Comparison of ENCODE assay signal across 16 cellular contexts in genomic region chr4:67465032-67465762, GRCh38.
DNase-seq lines count a peak whose midpoint lies in the region; ATAC-seq, FAIRE-seq and TF ChIP-seq lines count a peak whose summit lies in the region.
"Had no signal": no experiment of that assay in that cellular context is flagged by ENCODE, and none has a peak within 500 bp of the region (broad histone marks: within the 10 kb centered on the region; RNA-seq: fewer than 3 reads in every experiment).

No MANE protein-coding gene starts in this region.

- BruUV-seq in GM12878 (replicated peaks; lab: Mats Ljungman, UMichigan): no TSS peak

- WGBS in GM12878 (ENCODE audit: insufficient coverage, insufficient replicate concordance, low lambda C conversion rate, missing lambda C conversion rate): 92% methylated on average over 7 of the region's 7 CpGs
- 97% methylated on average over 7 of the region's 7 CpGs for WGBS in hepatocyte (ENCODE audit: low lambda C conversion rate, missing lambda C conversion rate)

- RAD21 ChIA-PET in GM12878 (lab: Charles Lee; ENCODE audit: unreplicated experiment): no interaction called here

- no peak for TF ChIP-seq RAD21 in GM12878 (IDR thresholded peaks at IDR 0.05; ENCODE audit: insufficient read depth, low read depth, low read length)

- H4K20me1 ChIP-seq in GM12878 (ENCODE audit: control insufficient read depth, insufficient read depth): no peaks in the 10 kb centered on the region
- no peaks in the 10 kb centered on the region for H4K20me1 ChIP-seq in hepatocyte (ENCODE audit: insufficient read depth, poor library complexity, severe bottlenecking)

- H3K9me3 ChIP-seq in left ventricle myocardium inferior (replicated peaks) (no peaks in the 10 kb centered on the region), GM12878 (replicated peaks; ENCODE audit: control insufficient read depth, insufficient read depth, low read length) (no peaks in the 10 kb centered on the region), hepatocyte (ENCODE audit: low read depth) (no peaks in the 10 kb centered on the region), tibial artery (no peaks in the 10 kb centered on the region)
- H3K9me3 ChIP-seq in CD8-positive, alpha-beta T cell (ENCODE audit: low read length): no peaks in the 10 kb centered on the region
- H3K9me3 ChIP-seq: A549, ascending aorta had no signal

- H3K36me3 ChIP-seq in left ventricle myocardium inferior (peaks cover 28% of the 10 kb centered on the region), GM12878 (ENCODE audit: control insufficient read depth in 2 of 2, insufficient read depth in 2 of 2, low read length in 1 of 2) (no peaks in the 10 kb centered on the region; a peak in 2 of 4 replicates), hepatocyte (replicated peaks; ENCODE audit: insufficient read depth, low read depth) (no peaks in the 10 kb centered on the region), tibial artery (peaks cover 6 to 31% (median 8%) of the 10 kb centered on the region in 3 donors)
- no peaks in the 10 kb centered on the region for H3K36me3 ChIP-seq in CD8-positive, alpha-beta T cell (ENCODE audit: insufficient read depth, low read length)

- DNase-seq in Right ventricle myocardium inferior (ENCODE audit: missing footprints) (peak; percentile 56), left ventricle myocardium inferior (no peak), GM12878 (ENCODE audit: low read depth, low spot score) (no peak), hepatocyte (ENCODE audit: low spot score) (peak; percentile 14), tibial artery (no peak), NCI-H2171 treated with DMSO at 0.1 percent for 48 hours (lab: John Stamatoyannopoulos, UW) (no peak), ureter (ENCODE audit: low spot score) (no peak)
- no peak for DNase-seq in CD8-positive, alpha-beta T cell
- DNase-seq: activated CD8-positive, alpha-beta memory T cell treated with anti-CD3 and anti-CD28 coated beads, Interleukin-2, amount 50 U/mL, for 4 hours; CD4-positive, alpha-beta T cell; NCI-H146; stimulated activated naive B cell treated with anti-CD40 and anti-IgM and Interleukin-4, amounts not matched to agents 10 μg/mL and 1 μg/mL and 100 μg/mL, for 72 hours had no signal

- peaks cover 56% of the 10 kb centered on the region for H3K36me3 Mint-ChIP-seq in CD8-positive, alpha-beta T cell

- H3K9me2 ChIP-seq in hepatocyte (replicated peaks; ENCODE audit: insufficient read depth): no peaks in the 10 kb centered on the region

- SMC1A ChIA-PET in GM12878 (lab: Charles Lee; ENCODE audit: uncharacterized antibody, unreplicated experiment): interaction anchor here (0.5 kb wide), 1 partner anchor 72 kb away, joined by 3 read pairs; no protein-coding TSS in a partner anchor

- H2AFZ ChIP-seq in GM12878 (ENCODE audit: control insufficient read depth, low read depth, low read length) (no peak overlapping the region), hepatocyte (no peak overlapping the region)
- H2AFZ ChIP-seq: parathyroid adenoma had no signal

- H3K27ac ChIP-seq in left ventricle myocardium inferior (replicated peaks) (no peak overlapping the region), GM12878 (ENCODE audit: control insufficient read depth, insufficient read depth) (no peak overlapping the region), hepatocyte (no peak overlapping the region), tibial artery (peak overlapping the region; percentile 15 to 27)
- H3K27ac ChIP-seq in CD8-positive, alpha-beta T cell (ENCODE audit: low read depth, low read length): no peak overlapping the region
- H3K27ac ChIP-seq: A549, ascending aorta, parathyroid adenoma had no signal

- no peak overlapping the region for H3K27ac Mint-ChIP-seq in CD8-positive, alpha-beta T cell
- H3K27ac Mint-ChIP-seq: CD4-positive, alpha-beta T cell; stimulated activated naive B cell treated with anti-CD40 and anti-IgM and Interleukin-4, amounts not matched to agents 10 μg/mL and 1 μg/mL and 100 μg/mL, for 72 hours had no signal

- TF ChIP-seq EP300 in GM12878 (IDR thresholded peaks at IDR 0.05; ENCODE audit: borderline replicate concordance in 1 of 2, control insufficient read depth in 1 of 2, low read depth in 2 of 2, low read length in 2 of 2): no peak

- H3K4me3 ChIP-seq in left ventricle myocardium inferior (no peak overlapping the region), GM12878 (no peak overlapping the region), hepatocyte (no peak overlapping the region), tibial artery (no peak overlapping the region)
- no peak overlapping the region for H3K4me3 ChIP-seq in CD8-positive, alpha-beta T cell (ENCODE audit: low read depth, low read length)
- H3K4me3 ChIP-seq: A549, ascending aorta had no signal

- H3K9me3 Mint-ChIP-seq in CD8-positive, alpha-beta T cell: no peaks in the 10 kb centered on the region
- H3K9me3 Mint-ChIP-seq: CD4-positive, alpha-beta T cell; stimulated activated naive B cell treated with anti-CD40 and anti-IgM and Interleukin-4, amounts not matched to agents 10 μg/mL and 1 μg/mL and 100 μg/mL, for 72 hours had no signal

- no peak overlapping the region for H3K4me2 ChIP-seq in GM12878 (ENCODE audit: control insufficient read depth, insufficient read depth)
- no peak overlapping the region for H3K4me2 ChIP-seq in hepatocyte
- H3K4me2 ChIP-seq: A549 had no signal

- no peak; the same call in 1 of the 2 replicates for TF ChIP-seq POLR2A in GM12878 (IDR thresholded peaks at IDR 0.05; ENCODE audit: low read depth, low read length)

- FAIRE-seq in GM12878 (lab: Jason Lieb, UNC): no peak
- FAIRE-seq: A549 had no signal

- intact Hi-C loops in Right ventricle myocardium inferior (cut with DNase I) (no loop called here), left ventricle myocardium inferior (cut with micrococcal nuclease) (no loop called here), GM12878 (cut with micrococcal nuclease; ENCODE audit: unreplicated experiment) (no loop called here), tibial artery (cut with DNase I; ENCODE audit: low total_unique reads) (no loop called here)
- intact Hi-C loops in CD8-positive, alpha-beta T cell (cut with DNase I, micrococcal nuclease): no loop called here

- CTCF ChIA-PET in GM12878 (lab: Yijun Ruan, JAX): interaction anchor here (1.2 kb wide), 1 partner anchor 11 kb away, joined by 3 read pairs; no protein-coding TSS in a partner anchor
- CTCF ChIA-PET in CD8-positive, alpha-beta T cell (lab: Charles Lee): interaction anchor here (1.0 kb wide), 1 partner anchor 14 kb away, joined by 3 read pairs; no protein-coding TSS in a partner anchor

- no peaks in the 10 kb centered on the region for H3K4me1 Mint-ChIP-seq in CD8-positive, alpha-beta T cell (ENCODE audit: low read depth)

- in situ Hi-C loops in GM12878 (cut with MboI): no loop called here

- no peak overlapping the region for H3K9ac ChIP-seq in GM12878 (ENCODE audit: control insufficient read depth, insufficient read depth, low read length)
- H3K9ac ChIP-seq: parathyroid adenoma had no signal

- no peak overlapping the region for H3K4me3 Mint-ChIP-seq in CD8-positive, alpha-beta T cell
- H3K4me3 Mint-ChIP-seq: CD4-positive, alpha-beta T cell; stimulated activated naive B cell treated with anti-CD40 and anti-IgM and Interleukin-4, amounts not matched to agents 10 μg/mL and 1 μg/mL and 100 μg/mL, for 72 hours had no signal

- POLR2A ChIA-PET in GM12878 (lab: Charles Lee): no interaction called here
- POLR2A ChIA-PET in CD8-positive, alpha-beta T cell (lab: Charles Lee): no interaction called here

- H3K27me3 Mint-ChIP-seq in CD8-positive, alpha-beta T cell (ENCODE audit: low read depth): no peaks in the 10 kb centered on the region
- H3K27me3 Mint-ChIP-seq: CD4-positive, alpha-beta T cell; stimulated activated naive B cell treated with anti-CD40 and anti-IgM and Interleukin-4, amounts not matched to agents 10 μg/mL and 1 μg/mL and 100 μg/mL, for 72 hours had no signal

- H3K79me2 ChIP-seq in GM12878 (ENCODE audit: control insufficient read depth, insufficient read depth, low read length): no peaks in the 10 kb centered on the region
- no peaks in the 10 kb centered on the region for H3K79me2 ChIP-seq in hepatocyte
- H3K79me2 ChIP-seq: parathyroid adenoma had no signal

- H3K4me1 ChIP-seq in left ventricle myocardium inferior (peaks cover 8% of the 10 kb centered on the region), GM12878 (ENCODE audit: control insufficient read depth, insufficient read depth, low read length) (no peaks in the 10 kb centered on the region), hepatocyte (ENCODE audit: insufficient read depth) (no peaks in the 10 kb centered on the region), tibial artery (peaks cover 0 to 11% (median 3%) of the 10 kb centered on the region in 4 donors)
- H3K4me1 ChIP-seq in CD8-positive, alpha-beta T cell (ENCODE audit: insufficient read depth, low read length): no peaks in the 10 kb centered on the region
- H3K4me1 ChIP-seq: A549, ascending aorta, parathyroid adenoma had no signal

- no peak for TF ChIP-seq CTCF in left ventricle myocardium inferior (IDR thresholded peaks at IDR 0.05; ENCODE audit: borderline replicate concordance)
- no peak for TF ChIP-seq CTCF in GM12878 (IDR thresholded peaks at IDR 0.05 in 2 of 3, conservative IDR thresholded peaks at IDR 0.05 in 1 of 3; ENCODE audit: control insufficient read depth in 2 of 3, extremely low read depth in 1 of 3, insufficient read depth in 1 of 3, low read depth in 3 of 3, low read length in 3 of 3)
- no peak for TF ChIP-seq CTCF in hepatocyte (IDR thresholded peaks at IDR 0.05; ENCODE audit: poor library complexity)
- TF ChIP-seq CTCF in tibial artery (IDR thresholded peaks at IDR 0.05): no peak
- TF ChIP-seq CTCF in CD8-positive, alpha-beta T cell (IDR thresholded peaks at IDR 0.05): no peak

- ATAC-seq in Right ventricle myocardium inferior (peak; percentile 71), GM12878 (peak; percentile 19; the same call in 2 of the 3 replicates)
- no peak for ATAC-seq in CD8-positive, alpha-beta T cell
- ATAC-seq: activated CD4-positive, CD25-positive, alpha-beta regulatory T cell treated with anti-CD3 and anti-CD28 coated beads, Interleukin-2, amount 50 U/mL, for 24 hours; stimulated activated naive B cell treated with anti-CD40 and anti-IgM and Interleukin-4, amounts not matched to agents 10 μg/mL and 1 μg/mL and 100 μg/mL, for 72 hours had no signal

- H3K27me3 ChIP-seq in left ventricle myocardium inferior (ENCODE audit: low read depth): no peaks in the 10 kb centered on the region
- H3K27me3 ChIP-seq in GM12878 (replicated peaks in 1 of 2; ENCODE audit: control insufficient read depth in 2 of 2, insufficient read depth in 2 of 2, low read length in 1 of 2): no peaks in the 10 kb centered on the region
- H3K27me3 ChIP-seq in hepatocyte: no peaks in the 10 kb centered on the region
- no peaks in the 10 kb centered on the region for H3K27me3 ChIP-seq in tibial artery
- no peaks in the 10 kb centered on the region for H3K27me3 ChIP-seq in CD8-positive, alpha-beta T cell (ENCODE audit: insufficient read depth, low read length)
- H3K27me3 ChIP-seq: ascending aorta had no signal

TF ChIP-seq in GM12878, 131 proteins besides CTCF, POLR2A, EP300 and RAD21 (continues in another document):
- TF ChIP-seq RELA (IDR thresholded peaks at IDR 0.05; ENCODE audit: borderline replicate concordance, partially characterized antibody) (no peak), MEF2B (IDR thresholded peaks at IDR 0.05; ENCODE audit: partially characterized antibody, poor library complexity, severe bottlenecking) (no peak), CREM (IDR thresholded peaks at IDR 0.05; ENCODE audit: low read depth) (no peak), CHD2 (IDR thresholded peaks at IDR 0.05; ENCODE audit: borderline replicate concordance, low read depth, low read length) (no peak)

Comparison
In these comparisons a context has a peak if more than half of its experiments do, and no peak if none do; other contexts are left out.
1. DNase-seq: peak in Right ventricle myocardium inferior (single experiment) and hepatocyte (single experiment); none in left ventricle myocardium inferior (single experiment), GM12878 (single experiment), tibial artery (0 of 2), NCI-H2171 treated with DMSO at 0.1 percent for 48 hours (single experiment), ureter (single experiment) and CD8-positive, alpha-beta T cell (0 of 7).
2. H3K27ac ChIP-seq: peak in tibial artery (2 of 2); none in left ventricle myocardium inferior (single experiment), GM12878 (single experiment), hepatocyte (single experiment) and CD8-positive, alpha-beta T cell (single experiment).